Comparison of ENCODE assay signal across 15 cellular contexts in the genomic region with DNA sequence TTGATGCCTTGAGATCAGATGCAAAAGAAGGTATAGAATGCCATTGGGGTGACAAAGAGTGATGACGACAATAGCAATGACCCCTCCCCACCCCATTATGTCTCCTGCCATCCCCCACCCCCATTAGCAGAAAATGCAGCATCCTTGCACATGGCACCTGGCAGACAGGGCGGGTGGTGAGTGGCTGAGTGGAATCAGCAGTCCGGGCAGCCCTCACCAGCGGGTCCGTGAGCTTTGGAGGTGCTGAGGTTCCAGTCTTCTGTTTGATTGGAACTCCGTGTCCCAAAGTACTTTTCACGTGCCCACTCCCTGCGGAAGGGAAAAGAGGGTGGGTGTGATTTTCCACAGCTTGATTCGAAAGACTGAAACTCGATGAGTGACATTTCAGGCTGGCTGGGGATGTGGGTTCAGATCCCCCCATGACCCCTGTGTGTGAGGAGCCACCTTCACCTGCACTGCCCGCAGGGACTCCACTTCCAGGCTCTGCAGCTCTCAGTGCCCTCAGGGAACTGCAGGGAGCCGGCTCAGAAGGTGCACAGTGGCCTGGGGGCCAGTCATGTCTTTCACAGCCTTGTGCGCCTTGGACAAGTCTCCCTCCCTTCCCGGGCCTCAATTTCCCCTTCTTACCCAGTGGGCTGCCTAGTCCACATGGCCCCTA.
DNase-seq lines count a peak whose midpoint lies in the region; ATAC-seq and TF ChIP-seq lines count a peak whose summit lies in the region.
"Had no signal": no experiment of that assay in that cellular context is flagged by ENCODE, and none has a peak within 500 bp of the region (broad histone marks: within the 10 kb centered on the region; RNA-seq: fewer than 3 reads in every experiment).

No MANE protein-coding gene starts in this region.

- H3K27me3 ChIP-seq in heart left ventricle (peaks cover 0 to 9% (median 0%) of the 10 kb centered on the region in 9 donors), ovary (no peaks in the 10 kb centered on the region), vagina (no peaks in the 10 kb centered on the region)

- CTCF ChIA-PET in activated naive CD4-positive, alpha-beta T cell treated with anti-CD3 and anti-CD28 coated beads, Interleukin-2, amount 10 ng/mL, durations not matched to agents 7 days and 5 days (lab: Charles Lee): no interaction called here

- TF ChIP-seq POLR2A in heart left ventricle (IDR thresholded peaks at IDR 0.05) (no peak), ovary (IDR thresholded peaks at IDR 0.05) (no peak), vagina (IDR thresholded peaks at IDR 0.05) (no peak)

- intact Hi-C loops in heart left ventricle (cut with DNase I): loop anchor here in 2 of 10 donors (5.0 to 10.0 kb wide), 2 partner anchors 129 to 132 kb away; a partner anchor contains a TSS
- intact Hi-C loops in Right ventricle myocardium superior (cut with DNase I): no loop called here
- intact Hi-C loops in ovary (cut with DNase I): loop anchor here in 1 of 4 donors (10.0 kb wide), 1 partner anchor 132 kb away; a partner anchor contains a TSS
- intact Hi-C loops in vagina (cut with DNase I): loop anchor here (10.0 kb wide), 1 partner anchor 208 kb away; no protein-coding TSS in a partner anchor

- no peak for TF ChIP-seq EP300 in ovary (IDR thresholded peaks at IDR 0.05)

- H3K4me1 Mint-ChIP-seq in activated naive CD4-positive, alpha-beta T cell treated with anti-CD3 and anti-CD28 coated beads, Interleukin-2, amount 10 ng/mL, durations not matched to agents 7 days and 5 days: no peaks in the 10 kb centered on the region

- DNase-seq in heart left ventricle: peak in 2 of 5 donors; percentile 21 to 48
- no peak for DNase-seq in Right ventricle myocardium superior
- no peak for DNase-seq in fibroblast of villous mesenchyme (ENCODE audit: low read depth)
- DNase-seq in ovary: peak in 1 of 5 donors; percentile 34
- DNase-seq in vagina (ENCODE audit: extremely low spot score in 2 of 2): no peak
- no peak for DNase-seq in RPMI8226
- DNase-seq in activated naive CD4-positive, alpha-beta T cell treated with anti-CD3 and anti-CD28 coated beads, Interleukin-2, amount 10 ng/mL, durations not matched to agents 7 days and 5 days: no peak
- DNase-seq: central memory CD4-positive, alpha-beta T cell; NCI-H1048; NCI-H774 had no signal

- ATAC-seq in heart left ventricle (no peak), Right ventricle myocardium superior (ENCODE audit: poor library complexity) (no peak), GM19328 (IDR thresholded peaks at IDR 0.05; ENCODE audit: unreplicated experiment) (no peak)
- ATAC-seq: activated CD4-positive, CD25-positive, alpha-beta regulatory T cell treated with anti-CD3 and anti-CD28 coated beads, Interleukin-2, amount 50 U/mL, for 24 hours had no signal

- H3K9me3 ChIP-seq in heart left ventricle: no peaks in the 10 kb centered on the region
- H3K9me3 ChIP-seq in ovary: no peaks in the 10 kb centered on the region
- no peaks in the 10 kb centered on the region for H3K9me3 ChIP-seq in vagina
- H3K9me3 ChIP-seq: mucosa of descending colon had no signal

- H3K27ac Mint-ChIP-seq in activated naive CD4-positive, alpha-beta T cell treated with anti-CD3 and anti-CD28 coated beads, Interleukin-2, amount 10 ng/mL, durations not matched to agents 7 days and 5 days: no peak overlapping the region
- H3K27ac Mint-ChIP-seq: activated T-helper 1 cell treated with anti-CD3 and anti-CD28 coated beads, Interleukin-12 subunit alpha, Interleukin-12 subunit beta, Interleukin-2, Interleukin-4 antibody, amounts not matched to agents 30 ng/mL and 10 ng/mL and 1 ng/mL, durations not matched to agents 14 hours and 24 hours and 36 hours had no signal

- peak overlapping the region in 9 of 12 donors; percentile 4 to 54 (median 46) for H3K4me3 ChIP-seq in heart left ventricle
- peak overlapping the region; percentile 49 for H3K4me3 ChIP-seq in fibroblast of villous mesenchyme (ENCODE audit: low read depth, low read length)
- H3K4me3 ChIP-seq in ovary: no peak overlapping the region
- peak overlapping the region; percentile 38 to 49 for H3K4me3 ChIP-seq in vagina
- H3K4me3 ChIP-seq: mucosa of descending colon had no signal

- H3K4me1 ChIP-seq in heart left ventricle (peaks cover 0 to 30% (median 6%) of the 10 kb centered on the region in 12 donors), ovary (ENCODE audit: insufficient read depth) (peaks cover 29% of the 10 kb centered on the region), vagina (peaks cover 50% of the 10 kb centered on the region)

- H3K4me3 Mint-ChIP-seq in activated naive CD4-positive, alpha-beta T cell treated with anti-CD3 and anti-CD28 coated beads, Interleukin-2, amount 10 ng/mL, durations not matched to agents 7 days and 5 days: no peak overlapping the region
- H3K4me3 Mint-ChIP-seq: activated T-helper 1 cell treated with anti-CD3 and anti-CD28 coated beads, Interleukin-12 subunit alpha, Interleukin-12 subunit beta, Interleukin-2, Interleukin-4 antibody, amounts not matched to agents 30 ng/mL and 10 ng/mL and 1 ng/mL, durations not matched to agents 14 hours and 24 hours and 36 hours had no signal

- H3K36me3 ChIP-seq in heart left ventricle: no peaks in the 10 kb centered on the region
- no peaks in the 10 kb centered on the region for H3K36me3 ChIP-seq in ovary
- no peaks in the 10 kb centered on the region for H3K36me3 ChIP-seq in vagina

- no peaks in the 10 kb centered on the region for H3K36me3 Mint-ChIP-seq in activated naive CD4-positive, alpha-beta T cell treated with anti-CD3 and anti-CD28 coated beads, Interleukin-2, amount 10 ng/mL, durations not matched to agents 7 days and 5 days

- H3K27ac ChIP-seq in heart left ventricle (peak overlapping the region in 11 of 12 donors; percentile 6 to 87 (median 74)), ovary (peak overlapping the region; percentile 40 to 81), vagina (peak overlapping the region; percentile 85)
- H3K27ac ChIP-seq: SK-N-MC had no signal

- 84 to 91% (median 85%) methylated on average over 12 to 14 of the region's 14 CpGs for WGBS in heart left ventricle, 4 donors
- WGBS in ovary, 3 donors: 72 to 85% (median 81%) methylated on average over 14 of the region's 14 CpGs

- no peak for TF ChIP-seq CTCF in heart left ventricle (IDR thresholded peaks at IDR 0.05)
- TF ChIP-seq CTCF in fibroblast of villous mesenchyme (IDR thresholded peaks at IDR 0.05; ENCODE audit: insufficient read depth, low read depth, low read length): no peak
- no peak for TF ChIP-seq CTCF in ovary (IDR thresholded peaks at IDR 0.05)
- no peak for TF ChIP-seq CTCF in vagina (IDR thresholded peaks at IDR 0.05)

- peaks cover 59% of the 10 kb centered on the region for H3K27me3 Mint-ChIP-seq in activated naive CD4-positive, alpha-beta T cell treated with anti-CD3 and anti-CD28 coated beads, Interleukin-2, amount 10 ng/mL, durations not matched to agents 7 days and 5 days

- H3K9me3 Mint-ChIP-seq in activated naive CD4-positive, alpha-beta T cell treated with anti-CD3 and anti-CD28 coated beads, Interleukin-2, amount 10 ng/mL, durations not matched to agents 7 days and 5 days: no peaks in the 10 kb centered on the region
- H3K9me3 Mint-ChIP-seq: activated T-helper 1 cell treated with anti-CD3 and anti-CD28 coated beads, Interleukin-12 subunit alpha, Interleukin-12 subunit beta, Interleukin-2, Interleukin-4 antibody, amounts not matched to agents 30 ng/mL and 10 ng/mL and 1 ng/mL, durations not matched to agents 14 hours and 24 hours and 36 hours had no signal
